ENCODE assay signal across 8 cellular contexts in the genomic region with DNA sequence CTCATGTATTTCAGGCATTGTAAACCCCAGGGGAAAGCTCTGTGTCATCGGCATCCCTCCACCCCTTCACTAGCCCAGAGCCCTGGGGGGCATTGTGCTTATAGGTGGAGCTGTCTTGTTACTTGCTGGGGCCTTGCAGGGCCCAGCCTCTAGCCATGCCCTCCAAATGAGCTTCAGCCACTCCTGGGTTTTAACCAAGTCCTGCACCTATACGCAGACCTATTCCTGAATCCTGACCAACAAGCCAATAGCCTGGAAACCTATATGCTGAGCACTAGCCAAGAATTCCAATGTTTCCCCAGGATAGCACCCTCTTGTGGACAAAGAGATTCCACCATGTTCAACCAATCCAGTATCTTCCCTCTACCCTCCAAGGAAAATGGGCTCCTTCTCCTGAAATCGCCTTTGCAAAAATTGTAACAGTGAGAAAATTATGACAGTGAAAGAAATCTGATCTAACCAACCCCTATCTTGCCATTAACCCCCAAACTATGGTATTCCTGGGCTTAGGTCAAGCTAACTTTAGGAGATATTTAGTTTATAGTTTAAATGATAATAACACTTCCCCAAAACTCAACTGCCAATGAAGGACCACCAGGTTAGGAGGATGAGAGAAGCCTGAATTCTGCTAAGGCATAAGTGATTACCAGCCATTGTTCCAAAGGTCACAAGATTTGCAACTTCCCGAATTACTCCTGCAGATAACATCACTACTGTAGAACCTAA. TPM values are rescaled to one million over a fixed set of nuclear protein-coding genes. Genes with fewer than 3 reads are reported as not detected.
DNase-seq lines count a peak whose midpoint lies in the region; ATAC-seq and TF ChIP-seq lines count a peak whose summit lies in the region.

No MANE protein-coding gene starts in this region.

- H3K27me3 ChIP-seq in SU-DHL-6 (ENCODE audit: low read length): peaks cover 4% of the 10 kb centered on the region; the same call in 1 of the 2 replicates

- H3F3A ChIP-seq in SU-DHL-6 (ENCODE audit: insufficient read depth): no peaks in the 10 kb centered on the region

- H3K4me3 ChIP-seq in SU-DHL-6 (ENCODE audit: insufficient read depth, low read length, poor library complexity, severe bottlenecking): no peak overlapping the region

- no peak overlapping the region for H3K4me2 ChIP-seq in SU-DHL-6 (ENCODE audit: low read depth, low read length, poor library complexity, severe bottlenecking)

- H3K79me2 ChIP-seq in SU-DHL-6 (ENCODE audit: insufficient read depth, low read length): no peaks in the 10 kb centered on the region

- peak; percentile 45 for TF ChIP-seq CTCF in SU-DHL-6 (IDR thresholded peaks at IDR 0.05; ENCODE audit: insufficient read depth, low read length, poor library complexity, severe bottlenecking)

- H3K9me2 ChIP-seq in SU-DHL-6 (replicated peaks; ENCODE audit: insufficient read depth, low read length): no peaks in the 10 kb centered on the region

- H4K20me1 ChIP-seq in SU-DHL-6 (ENCODE audit: low read depth, low read length): no peaks in the 10 kb centered on the region

- no peaks in the 10 kb centered on the region for H3K36me3 ChIP-seq in SU-DHL-6 (ENCODE audit: low read length)

- in situ Hi-C loops in Caki2 (cut with HindIII; ENCODE audit: low pct_unique_long_range_greater_than_20kb, low sequenced_read_pairs): no loop called here

- no peak overlapping the region for H3K9ac ChIP-seq in SU-DHL-6 (ENCODE audit: low read length)

- ATAC-seq in GM19455 (IDR thresholded peaks at IDR 0.05; ENCODE audit: unreplicated experiment) (no peak), HG02840 (IDR thresholded peaks at IDR 0.05; ENCODE audit: low FRiP score, unreplicated experiment) (no peak), GM19035 (IDR thresholded peaks at IDR 0.05; ENCODE audit: unreplicated experiment) (no peak)

- H2AFZ ChIP-seq in SU-DHL-6 (ENCODE audit: low read depth, low read length, severe bottlenecking): no peak overlapping the region

- H3K27ac ChIP-seq in SU-DHL-6 (ENCODE audit: low read depth, low read length): no peak overlapping the region

- H3K9me3 ChIP-seq in SU-DHL-6 (ENCODE audit: insufficient read depth, low read length): peaks cover 17% of the 10 kb centered on the region; the same call in 1 of the 2 replicates

- peak; percentile 12 for DNase-seq in Caki2 (ENCODE audit: low read depth)
- peak; percentile 33 for DNase-seq in HuH-7.5 (ENCODE audit: low spot score)
- DNase-seq in kidney tubule cell (ENCODE audit: low spot score): peak; percentile 50
- DNase-seq in 8988T: no peak

RNA-seq across cellular contexts. Expression of gene TTC7B, which starts 55.5 kb away (rescaled TPM):
- 14.6 and 16.2 TPM in 2 replicates for total RNA-seq in Caki2 (2014; rRNA removed; shearing (Covaris generic); ENCODE audit: low replicate concordance)
